17 cellular contexts compared by ENCODE assay signal in genomic region chr1:15073799-15074308, GRCh38.
DNase-seq lines count a peak whose midpoint lies in the region; ATAC-seq and TF ChIP-seq lines count a peak whose summit lies in the region.
"Had no signal": no experiment of that assay in that cellular context is flagged by ENCODE, and none has a peak within 500 bp of the region (broad histone marks: within the 10 kb centered on the region; RNA-seq: fewer than 3 reads in every experiment).

No MANE protein-coding gene starts in this region.

- H3K4me1 ChIP-seq in left ventricle myocardium inferior (peaks cover 8% of the 10 kb centered on the region), Panc1 (ENCODE audit: control insufficient read depth, insufficient read depth, low read length) (no peaks in the 10 kb centered on the region)
- H3K4me1 ChIP-seq: BLaER1, Caco-2 had no signal

- no peak overlapping the region for H3K27ac ChIP-seq in left ventricle myocardium inferior (replicated peaks)
- H3K27ac ChIP-seq in Panc1 (ENCODE audit: low read length), result no peak overlapping the region
- H3K27ac ChIP-seq: 22Rv1, BLaER1, C4-2B had no signal

- no peak for TF ChIP-seq CTCF in left ventricle myocardium inferior (IDR thresholded peaks at IDR 0.05; ENCODE audit: borderline replicate concordance)
- no peak for TF ChIP-seq CTCF in Panc1 (IDR thresholded peaks at IDR 0.05)

- peak; percentile 55 for DNase-seq in Right ventricle myocardium inferior (ENCODE audit: missing footprints)
- DNase-seq in left ventricle myocardium inferior, result no peak
- DNase-seq in Panc1 (ENCODE audit: low read depth, low spot score), result no peak
- DNase-seq in left kidney (ENCODE audit: low read depth, low spot score), result peak; percentile 44
- no peak for DNase-seq in activated naive CD4-positive, alpha-beta T cell treated with Interleukin-2 at 50 U/mL for 16 hours
- DNase-seq in activated naive CD4-positive, alpha-beta T cell (lab: John Stamatoyannopoulos, UW), result no peak
- DNase-seq: Caco-2; CD4-positive, CD25-positive, alpha-beta regulatory T cell; CD8-positive, alpha-beta T cell; DMS153; DND-41; GOT3; HCEC 1CT had no signal

- POLR2A ChIA-PET in Panc1 (lab: Charles Lee), result no interaction called here

- intact Hi-C loops in Right ventricle myocardium inferior (cut with DNase I) (no loop called here), left ventricle myocardium inferior (cut with micrococcal nuclease) (no loop called here), Panc1 (cut with micrococcal nuclease; ENCODE audit: unreplicated experiment) (no loop called here)

- BruUV-seq in Panc1 (replicated peaks; lab: Mats Ljungman, UMichigan), result no TSS peak

- in situ Hi-C loops in Panc1 (cut with HindIII; ENCODE audit: low pct_unique_long_range_greater_than_20kb, low sequenced_read_pairs), result no loop called here

- H3K27me3 ChIP-seq in left ventricle myocardium inferior (ENCODE audit: low read depth) (no peaks in the 10 kb centered on the region), Panc1 (ENCODE audit: control insufficient read depth, insufficient read depth, low read length) (no peaks in the 10 kb centered on the region)
- H3K27me3 ChIP-seq: BLaER1 had no signal

- ATAC-seq in Right ventricle myocardium inferior (no peak), Panc1 (0 out of 2 replicates have a peak, but pooled peaks have one; percentile 9), HG03565 (IDR thresholded peaks at IDR 0.05; ENCODE audit: unreplicated experiment) (no peak)
- ATAC-seq: CD8-positive, alpha-beta T cell had no signal

- CTCF ChIA-PET in Panc1 (lab: Charles Lee), result no interaction called here

- no peaks in the 10 kb centered on the region for H3K9me3 ChIP-seq in left ventricle myocardium inferior (replicated peaks)
- no peaks in the 10 kb centered on the region for H3K9me3 ChIP-seq in Panc1 (ENCODE audit: control insufficient read depth, insufficient read depth, low read depth, low read length)
- H3K9me3 ChIP-seq: BLaER1, Caco-2 had no signal

- H3K4me3 ChIP-seq in left ventricle myocardium inferior (no peak overlapping the region), Panc1 (ENCODE audit: low read depth in 2 of 2, low read length in 2 of 2) (no peak overlapping the region)
- H3K4me3 ChIP-seq: BLaER1 had no signal

- no peaks in the 10 kb centered on the region for H3K36me3 ChIP-seq in left ventricle myocardium inferior
- H3K36me3 ChIP-seq in Panc1 (ENCODE audit: control insufficient read depth, insufficient read depth, low read length), result no peaks in the 10 kb centered on the region
- H3K36me3 ChIP-seq: BLaER1 had no signal

Comparison
In these comparisons a context has a peak if more than half of its experiments do, and no peak if none do; other contexts are left out.
1. DNase-seq: peak in Right ventricle myocardium inferior (single experiment) and left kidney (single experiment); none in left ventricle myocardium inferior (single experiment), Panc1 (single experiment), activated naive CD4-positive, alpha-beta T cell treated with Interleukin-2 at 50 U/mL for 16 hours (single experiment) and activated naive CD4-positive, alpha-beta T cell (0 of 4).